In the genomic region with DNA sequence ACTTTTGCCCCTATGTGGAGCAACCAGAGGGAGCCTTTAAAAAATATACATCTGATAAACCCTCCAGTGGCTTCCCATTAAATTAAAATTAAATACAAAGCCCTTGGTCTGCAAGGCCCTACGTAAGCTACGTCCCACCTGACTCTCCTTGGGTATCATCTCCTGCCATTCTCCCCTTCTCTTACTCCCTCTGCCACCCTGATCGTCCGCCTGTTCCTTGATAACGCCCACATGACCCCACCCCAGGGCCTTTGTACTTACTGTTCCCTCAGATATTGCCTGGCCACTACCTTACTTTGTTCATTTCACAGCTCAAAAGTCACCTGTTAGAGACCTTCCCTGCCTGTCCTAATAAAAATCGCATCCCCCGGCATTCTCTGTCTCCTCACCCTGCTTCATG, we compare ENCODE assay signal across 10 cellular contexts.
"Had no signal": no experiment of that assay in that cellular context is flagged by ENCODE, and none has a peak within 500 bp of the region (broad histone marks: within the 10 kb centered on the region; RNA-seq: fewer than 3 reads in every experiment).

No MANE protein-coding gene starts in this region.

- ATAC-seq: GM23338, HepG2, K562 had no signal

- H3K4me3 ChIP-seq: GM23338, K562 had no signal

- H3K4me2 ChIP-seq: GM23338 had no signal

- H3K9me3 Mint-ChIP-seq: H9 had no signal

- H3K4me3 Mint-ChIP-seq: GM23338, H9, HFFc6 had no signal

- H2AFZ ChIP-seq: GM23338 had no signal

- H3K27ac ChIP-seq: HL-60 had no signal

- FAIRE-seq: H1, H54, HepG2, K562 had no signal

- DNase-seq: H9, HCEC 1CT, HFFc6, KG1 had no signal
